14 cellular contexts compared by ENCODE assay signal in the genomic region with DNA sequence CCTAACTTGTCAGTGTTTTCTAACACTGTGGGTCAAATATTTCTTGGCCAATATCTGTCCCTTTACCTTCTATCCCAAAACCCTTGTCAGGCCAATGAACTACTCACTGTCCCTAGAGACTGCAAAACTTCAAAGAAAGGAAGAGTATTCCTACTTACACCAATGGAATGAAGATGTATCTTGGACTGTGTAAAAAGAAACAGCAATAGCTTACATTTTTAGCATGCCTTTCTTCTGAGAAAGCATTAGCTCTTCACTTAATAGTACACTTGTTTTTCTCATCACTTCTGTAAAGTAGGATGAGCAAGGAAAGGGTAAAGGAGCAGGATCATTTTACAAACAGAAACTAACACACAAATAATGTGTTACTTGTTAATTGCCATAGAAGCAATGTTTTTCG.
DNase-seq lines count a peak whose midpoint lies in the region; ATAC-seq, FAIRE-seq and TF ChIP-seq lines count a peak whose summit lies in the region.
"Had no signal": no experiment of that assay in that cellular context is flagged by ENCODE, and none has a peak within 500 bp of the region (broad histone marks: within the 10 kb centered on the region; RNA-seq: fewer than 3 reads in every experiment).

No MANE protein-coding gene starts in this region.

- H3K36me3 Mint-ChIP-seq in osteocyte (ENCODE audit: unreplicated experiment) = peaks cover 10% of the 10 kb centered on the region

- peak overlapping the region; percentile 91 for H3K27ac ChIP-seq in SJCRH30
- H3K27ac ChIP-seq in right atrium auricular region = no peak overlapping the region
- H3K27ac ChIP-seq in small intestine (ENCODE audit: low read depth in 1 of 2, low read length in 1 of 2) = no peak overlapping the region

- H3K27ac Mint-ChIP-seq in osteocyte (ENCODE audit: unreplicated experiment) = peak overlapping the region; percentile 69
- H3K27ac Mint-ChIP-seq: stimulated activated naive CD8-positive, alpha-beta T cell treated with anti-CD3 and anti-CD28 coated beads, Interleukin-15, Interleukin-2, amounts not matched to agents 100 ng/mL and 50 ng/mL, for 24 hours had no signal

- H3K4me1 ChIP-seq in SJCRH30 = peaks cover 31% of the 10 kb centered on the region
- peaks cover 0 to 18% of the 10 kb centered on the region in 2 donors for H3K4me1 ChIP-seq in right atrium auricular region
- no peaks in the 10 kb centered on the region for H3K4me1 ChIP-seq in small intestine (ENCODE audit: control insufficient read depth in 2 of 2, insufficient read depth in 1 of 2, low read depth in 1 of 2, low read length in 1 of 2)

- 88 to 95% (median 91%) methylated on average over 1 of the region's 1 CpG for WGBS in small intestine, 3 donors

- H3K4me3 ChIP-seq in SJCRH30 (no peak overlapping the region), fibroblast of mammary gland (ENCODE audit: control insufficient read depth, low read depth, low read length) (no peak overlapping the region), right atrium auricular region (no peak overlapping the region), small intestine (ENCODE audit: low read depth in 1 of 2, low read length in 2 of 2) (no peak overlapping the region)

- H3K27me3 Mint-ChIP-seq in osteocyte (ENCODE audit: unreplicated experiment) = no peaks in the 10 kb centered on the region
- H3K27me3 Mint-ChIP-seq: stimulated activated naive CD8-positive, alpha-beta T cell treated with anti-CD3 and anti-CD28 coated beads, Interleukin-15, Interleukin-2, amounts not matched to agents 100 ng/mL and 50 ng/mL, for 24 hours had no signal

- FAIRE-seq in small intestine (lab: Jason Lieb, UNC) = no peak
- FAIRE-seq: G401.6 had no signal

- H3K27me3 ChIP-seq in SJCRH30 = no peaks in the 10 kb centered on the region
- no peaks in the 10 kb centered on the region for H3K27me3 ChIP-seq in right atrium auricular region
- no peaks in the 10 kb centered on the region for H3K27me3 ChIP-seq in small intestine (ENCODE audit: control insufficient read depth in 2 of 2, insufficient read depth in 2 of 2, low read length in 2 of 2)

- no peaks in the 10 kb centered on the region for H3K9me3 ChIP-seq in SJCRH30 (replicated peaks)
- H3K9me3 ChIP-seq in right atrium auricular region = no peaks in the 10 kb centered on the region
- no peaks in the 10 kb centered on the region for H3K9me3 ChIP-seq in small intestine (ENCODE audit: control insufficient read depth, low read depth)

- H3K9me3 Mint-ChIP-seq in osteocyte (ENCODE audit: unreplicated experiment) = no peaks in the 10 kb centered on the region
- H3K9me3 Mint-ChIP-seq: stimulated activated naive CD8-positive, alpha-beta T cell treated with anti-CD3 and anti-CD28 coated beads, Interleukin-15, Interleukin-2, amounts not matched to agents 100 ng/mL and 50 ng/mL, for 24 hours had no signal

- H3K36me3 ChIP-seq in SJCRH30 = peaks cover 17% of the 10 kb centered on the region
- no peaks in the 10 kb centered on the region for H3K36me3 ChIP-seq in right atrium auricular region
- H3K36me3 ChIP-seq in small intestine (ENCODE audit: control insufficient read depth in 2 of 2, insufficient read depth in 2 of 2, low read length in 2 of 2) = no peaks in the 10 kb centered on the region

- no peak for TF ChIP-seq CTCF in fibroblast of mammary gland (conservative IDR thresholded peaks at IDR 0.05; ENCODE audit: control insufficient read depth, insufficient read depth, low read depth, low read length)
- TF ChIP-seq CTCF in osteocyte (IDR thresholded peaks at IDR 0.05) = no peak
- no peak for TF ChIP-seq CTCF in right atrium auricular region (IDR thresholded peaks at IDR 0.05)

- no peak overlapping the region for H3K4me3 Mint-ChIP-seq in osteocyte (ENCODE audit: unreplicated experiment)
- H3K4me3 Mint-ChIP-seq: H9; stimulated activated naive CD8-positive, alpha-beta T cell treated with anti-CD3 and anti-CD28 coated beads, Interleukin-15, Interleukin-2, amounts not matched to agents 100 ng/mL and 50 ng/mL, for 24 hours had no signal

- ATAC-seq in GM21529 (IDR thresholded peaks at IDR 0.05; ENCODE audit: unreplicated experiment) = no peak

- H3K4me1 Mint-ChIP-seq in osteocyte (ENCODE audit: unreplicated experiment) = peaks cover 34% of the 10 kb centered on the region

- peak; percentile 79 for DNase-seq in GM03348 (ENCODE audit: low spot score)
- DNase-seq in SJCRH30 = peak in 1 of 2 experiments; percentile 21
- DNase-seq in fibroblast of mammary gland (ENCODE audit: low read depth) = peak; percentile 75
- no peak for DNase-seq in osteocyte (ENCODE audit: extremely low spot score, unreplicated experiment)
- no peak for DNase-seq in GF-D8 (lab: John Stamatoyannopoulos, UW)
- DNase-seq in right atrium auricular region (ENCODE audit: low spot score) = no peak
- DNase-seq in small intestine = no peak
- DNase-seq: caudate nucleus, H9, NCI-H1436, T1000 had no signal

Comparison
In these comparisons a context has a peak if more than half of its experiments do, and no peak if none do; other contexts are left out.
1. DNase-seq: peak in GM03348 (single experiment) and fibroblast of mammary gland (single experiment); none in osteocyte (single experiment), GF-D8 (single experiment), right atrium auricular region (single experiment) and small intestine (single experiment).